8 cellular contexts compared by ENCODE assay signal in the genomic region with DNA sequence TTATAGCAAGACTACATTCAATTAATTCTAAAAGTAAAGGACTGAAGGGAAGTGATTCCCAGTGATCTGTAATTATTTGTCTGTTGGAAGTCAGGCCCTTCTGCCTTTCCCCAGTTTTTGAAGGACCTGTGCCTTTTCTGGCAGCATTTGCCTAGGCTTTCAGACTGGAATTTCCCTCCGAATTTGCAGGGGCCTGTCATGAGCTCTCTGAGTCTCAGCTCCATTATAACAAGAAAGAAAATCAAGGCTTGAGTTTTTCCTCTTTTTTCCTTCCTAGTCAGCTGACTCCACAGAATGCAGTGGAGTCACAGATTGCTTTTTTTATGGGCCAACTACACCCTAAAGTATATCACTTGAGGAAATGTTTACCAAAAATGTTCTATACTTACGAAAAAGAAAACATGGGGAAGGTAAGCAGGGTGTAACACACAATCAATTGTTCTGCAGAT. TPM values are rescaled to one million over a fixed set of nuclear protein-coding genes. Genes with fewer than 3 reads are reported as not detected.
DNase-seq lines count a peak whose midpoint lies in the region; ATAC-seq and TF ChIP-seq lines count a peak whose summit lies in the region.

No MANE protein-coding gene starts in this region.

- TF ChIP-seq CTCF in BJ (IDR thresholded peaks at IDR 0.05; ENCODE audit: insufficient read depth, low read depth, low read length) (no peak), NB4 (IDR thresholded peaks at IDR 0.05; ENCODE audit: low read depth, low read length) (no peak)

- H3K9me3 ChIP-seq in muscle layer of colon (ENCODE audit: low read length) = no peaks in the 10 kb centered on the region

- ATAC-seq in central memory CD8-positive, alpha-beta T cell (replicated peaks; ENCODE audit: extremely low read depth, poor library complexity, severe bottlenecking) = no peak

- CTCF ChIA-PET in BJ (lab: Yijun Ruan, JAX) = no interaction called here

- H3K27ac ChIP-seq in muscle layer of colon (ENCODE audit: low read depth, low read length) = no peak overlapping the region

- H3K36me3 Mint-ChIP-seq in central memory CD8-positive, alpha-beta T cell (ENCODE audit: insufficient read depth) = no peaks in the 10 kb centered on the region

- peaks cover 11% of the 10 kb centered on the region for H3K4me1 ChIP-seq in muscle layer of colon (ENCODE audit: insufficient read depth, low read length)

- H3K27me3 ChIP-seq in BJ (ENCODE audit: control insufficient read depth, insufficient read depth, low read length) = peaks cover 23% of the 10 kb centered on the region
- H3K27me3 ChIP-seq in muscle layer of colon (ENCODE audit: control insufficient read depth in 1 of 2, insufficient read depth in 2 of 2, low read length in 2 of 2) = peaks cover 26 to 45% of the 10 kb centered on the region in 2 donors

- no peaks in the 10 kb centered on the region for H3K9me3 Mint-ChIP-seq in central memory CD8-positive, alpha-beta T cell

- peak overlapping the region; percentile 59 for H3K4me3 Mint-ChIP-seq in central memory CD8-positive, alpha-beta T cell

- H3K36me3 ChIP-seq in BJ (ENCODE audit: control insufficient read depth, insufficient read depth, low read length) (no peaks in the 10 kb centered on the region), muscle layer of colon (ENCODE audit: insufficient read depth, low read length) (no peaks in the 10 kb centered on the region)

- peak overlapping the region; percentile 24 for H3K4me3 ChIP-seq in BJ (ENCODE audit: low read depth, low read length)
- H3K4me3 ChIP-seq in NB4 (ENCODE audit: low read depth, low read length) = peak overlapping the region; percentile 50
- H3K4me3 ChIP-seq in muscle layer of colon (ENCODE audit: low read depth in 1 of 2, low read length in 2 of 2) = peak overlapping the region; percentile 0 to 54

- POLR2A ChIA-PET in BJ (lab: Charles Lee) = no interaction called here

- H3K27ac Mint-ChIP-seq in central memory CD8-positive, alpha-beta T cell (ENCODE audit: low read depth) = no peak overlapping the region

- no peak for DNase-seq in BJ (ENCODE audit: low read depth)
- no peak for DNase-seq in NB4 (ENCODE audit: low read depth)
- no peak for DNase-seq in central memory CD8-positive, alpha-beta T cell (ENCODE audit: low spot score in 2 of 2)
- DNase-seq in amniotic stem cell (lab: John Stamatoyannopoulos, UW) = no peak
- no peak for DNase-seq in stimulated activated naive CD4-positive, alpha-beta T cell (lab: John Stamatoyannopoulos, UW)
- no peak for DNase-seq in middle frontal gyrus (ENCODE audit: extremely low spot score, low spot score)
- DNase-seq in cerebellar nuclear complex (lab: John Stamatoyannopoulos, UW) = no peak

- no peaks in the 10 kb centered on the region for H3K4me1 Mint-ChIP-seq in central memory CD8-positive, alpha-beta T cell

- no peak for TF ChIP-seq POLR2A in NB4 (IDR thresholded peaks at IDR 0.05; ENCODE audit: extremely low read depth, insufficient read length)

- peaks cover 61% of the 10 kb centered on the region for H3K27me3 Mint-ChIP-seq in central memory CD8-positive, alpha-beta T cell

- H3K9ac ChIP-seq in muscle layer of colon (ENCODE audit: low read length) = no peak overlapping the region

RNA-seq across cellular contexts. Expression of gene NR5A2, which starts 1.1 kb away (rescaled TPM):
- polyA plus RNA-seq in BJ (2011; rRNA removed) = 0.11 and 0.12 TPM in 2 replicates
- 0.09 and 0.26 TPM in 2 replicates for polyA minus RNA-seq in BJ (2011; rRNA and poly(A)+ RNA removed)
